Comparison of ENCODE assay signal across 19 cellular contexts in the genomic region with DNA sequence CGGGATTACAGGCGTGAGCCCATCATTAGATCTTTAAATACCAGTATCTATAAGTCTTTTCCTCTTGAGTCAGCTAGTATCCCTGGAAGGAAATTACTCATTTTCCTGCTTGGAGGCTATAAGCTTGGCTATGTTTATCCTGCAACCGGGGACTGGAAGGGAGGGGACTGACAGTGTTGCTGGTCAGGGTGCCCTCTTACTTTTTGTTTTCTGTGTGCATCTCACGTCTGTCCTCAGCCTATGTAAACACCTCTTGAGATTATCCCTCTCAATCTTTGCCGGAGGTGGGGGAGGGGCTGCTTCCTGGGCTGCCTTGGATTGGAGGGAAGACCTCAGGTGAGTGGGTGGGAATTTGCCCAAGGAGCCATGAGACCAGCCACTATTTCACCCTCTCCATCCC. TPM values are rescaled to one million over a fixed set of nuclear protein-coding genes. Genes with fewer than 3 reads are reported as not detected.
DNase-seq lines count a peak whose midpoint lies in the region; ATAC-seq, FAIRE-seq and TF ChIP-seq lines count a peak whose summit lies in the region.
"Had no signal": no experiment of that assay in that cellular context is flagged by ENCODE, and none has a peak within 500 bp of the region (broad histone marks: within the 10 kb centered on the region; RNA-seq: fewer than 3 reads in every experiment).

No MANE protein-coding gene starts in this region.

- H3K4ac ChIP-seq in mesendoderm (ENCODE audit: low read depth, low read length) = no peak overlapping the region

- CTCF ChIA-PET in CD8-positive, alpha-beta memory T cell (lab: Charles Lee) = no interaction called here

- peaks cover 9% of the 10 kb centered on the region for H3K36me3 ChIP-seq in mesendoderm (ENCODE audit: control insufficient read depth, insufficient read depth, low read length)
- peaks cover 46% of the 10 kb centered on the region for H3K36me3 ChIP-seq in CD8-positive, alpha-beta memory T cell (ENCODE audit: insufficient read depth, low read length)

- H2BK120ac ChIP-seq in mesendoderm (ENCODE audit: low read depth, low read length) = no peak overlapping the region

- H3K4me2 ChIP-seq in mesendoderm (ENCODE audit: low read length) = no peak overlapping the region

- no peak overlapping the region for H2BK5ac ChIP-seq in mesendoderm (ENCODE audit: low read length)

- no peak overlapping the region for H3K23ac ChIP-seq in mesendoderm (ENCODE audit: low read length)

- H3K27me3 Mint-ChIP-seq in endothelial cell (ENCODE audit: unreplicated experiment) = peaks cover 5% of the 10 kb centered on the region
- no peaks in the 10 kb centered on the region for H3K27me3 Mint-ChIP-seq in CD8-positive, alpha-beta memory T cell
- H3K27me3 Mint-ChIP-seq: naive B cell; stimulated activated naive CD8-positive, alpha-beta T cell treated with anti-CD3 and anti-CD28 coated beads, Interleukin-15, amount 100 ng/mL, for 72 hours had no signal

- no peak for ATAC-seq in HG03159 (IDR thresholded peaks at IDR 0.05; ENCODE audit: unreplicated experiment)
- ATAC-seq: K562; stimulated activated naive CD8-positive, alpha-beta T cell treated with anti-CD3 and anti-CD28 coated beads, Interleukin-15, amount 100 ng/mL, for 72 hours had no signal

- POLR2A ChIA-PET in CD8-positive, alpha-beta memory T cell (lab: Charles Lee) = no interaction called here

- no peak overlapping the region for H2BK15ac ChIP-seq in mesendoderm (replicated peaks; ENCODE audit: low read depth)

- no peak for FAIRE-seq in frontal cortex (lab: Jason Lieb, UNC)
- FAIRE-seq: K562 had no signal

- H3K4me3 Mint-ChIP-seq in endothelial cell (ENCODE audit: unreplicated experiment) = no peak overlapping the region
- H3K4me3 Mint-ChIP-seq in CD8-positive, alpha-beta memory T cell = no peak overlapping the region
- H3K4me3 Mint-ChIP-seq: naive B cell; stimulated activated naive CD8-positive, alpha-beta T cell treated with anti-CD3 and anti-CD28 coated beads, Interleukin-15, amount 100 ng/mL, for 72 hours had no signal

- no peak for TF ChIP-seq CTCF in endothelial cell (IDR thresholded peaks at IDR 0.05; ENCODE audit: unreplicated experiment)

- H3K4me3 ChIP-seq in mesendoderm (ENCODE audit: low read length) = no peak overlapping the region
- no peak overlapping the region for H3K4me3 ChIP-seq in CD8-positive, alpha-beta memory T cell (ENCODE audit: low read length)
- H3K4me3 ChIP-seq: K562, SJCRH30 had no signal

- H3K79me2 ChIP-seq in mesendoderm (ENCODE audit: control insufficient read depth, insufficient read depth, low read length) = no peaks in the 10 kb centered on the region

- no peak overlapping the region for H3K27ac ChIP-seq in mesendoderm (ENCODE audit: low read depth, low read length)
- no peak overlapping the region for H3K27ac ChIP-seq in CD8-positive, alpha-beta memory T cell (ENCODE audit: low read depth, low read length)
- H3K27ac ChIP-seq: SJCRH30 had no signal

- WGBS in mesendoderm (ENCODE audit: extremely low coverage, insufficient coverage, low lambda C conversion rate) = no CpG with 5 or more reads among the region's 5 CpGs

- H3K9ac ChIP-seq in mesendoderm (ENCODE audit: low read length) = no peak overlapping the region

- peak overlapping the region; percentile 77 for H3K27ac Mint-ChIP-seq in endothelial cell (ENCODE audit: unreplicated experiment)
- H3K27ac Mint-ChIP-seq in CD8-positive, alpha-beta memory T cell = no peak overlapping the region

- peaks cover 2% of the 10 kb centered on the region for H3K79me1 ChIP-seq in mesendoderm (ENCODE audit: low read length)

- peaks cover 37% of the 10 kb centered on the region for H3K4me1 Mint-ChIP-seq in endothelial cell (ENCODE audit: unreplicated experiment)
- peaks cover 4 to 6% (median 6%) of the 10 kb centered on the region in 3 donors for H3K4me1 Mint-ChIP-seq in CD8-positive, alpha-beta memory T cell

- H3K18ac ChIP-seq in mesendoderm (ENCODE audit: low read length) = no peak overlapping the region

- H2AK5ac ChIP-seq in mesendoderm (ENCODE audit: low read length) = no peak overlapping the region

- no peaks in the 10 kb centered on the region for H3K4me1 ChIP-seq in mesendoderm (ENCODE audit: control insufficient read depth, low read depth, low read length)
- no peaks in the 10 kb centered on the region for H3K4me1 ChIP-seq in CD8-positive, alpha-beta memory T cell (ENCODE audit: insufficient read depth, low read length)
- H3K4me1 ChIP-seq: SJCRH30 had no signal

- H4K5ac ChIP-seq in mesendoderm (ENCODE audit: low read length) = no peak overlapping the region

- no peaks in the 10 kb centered on the region for H3K9me3 ChIP-seq in CD8-positive, alpha-beta memory T cell (ENCODE audit: low read length)
- H3K9me3 ChIP-seq: SJCRH30 had no signal

- no peaks in the 10 kb centered on the region for H3K27me3 ChIP-seq in mesendoderm (ENCODE audit: insufficient read depth, low read length, poor library complexity)
- no peaks in the 10 kb centered on the region for H3K27me3 ChIP-seq in CD8-positive, alpha-beta memory T cell (ENCODE audit: insufficient read depth, low read length, poor library complexity, severe bottlenecking)
- H3K27me3 ChIP-seq: SJCRH30 had no signal

- H3K36me3 Mint-ChIP-seq in endothelial cell (ENCODE audit: low read depth, unreplicated experiment) = peaks cover 49% of the 10 kb centered on the region
- H3K36me3 Mint-ChIP-seq in CD8-positive, alpha-beta memory T cell = peaks cover 5 to 94% (median 20%) of the 10 kb centered on the region in 3 donors

- no peak overlapping the region for H4K8ac ChIP-seq in mesendoderm (ENCODE audit: low read depth, low read length)

- no peak overlapping the region for H3K56ac ChIP-seq in mesendoderm (ENCODE audit: low read length)

- peak; percentile 77 for DNase-seq in DMS53 treated with DMSO at 0.1 percent for 48 hours (lab: John Stamatoyannopoulos, UW; ENCODE audit: unreplicated experiment)
- peak; percentile 53 for DNase-seq in M059J (ENCODE audit: low read depth)
- peak; percentile 18 for DNase-seq in endothelial cell (ENCODE audit: low spot score)
- DNase-seq in mesendoderm = peak; percentile 59
- DNase-seq in activated naive CD4-positive, alpha-beta T cell treated with Interleukin-2 at 50 U/mL for 16 hours = no peak
- DNase-seq in frontal cortex (ENCODE audit: low spot score in 2 of 2) = no peak
- DNase-seq in CD8-positive, alpha-beta memory T cell = no peak
- DNase-seq: activated CD4-positive, alpha-beta T cell treated with anti-CD3 and anti-CD28 coated beads for 48 hours; activated effector memory CD4-positive, alpha-beta T cell treated with Interleukin-2 at 50 U/mL for 16 hours; GF-D8; naive B cell; NCI-H446; SJCRH30; stimulated activated CD4-positive, alpha-beta T cell treated with anti-CD3 and anti-CD28 coated beads, Interleukin-2, amount 100 ng/mL, for 24 hours; stimulated activated naive CD8-positive, alpha-beta T cell treated with anti-CD3 and anti-CD28 coated beads, Interleukin-15, amount 100 ng/mL, for 72 hours had no signal

- H3K9me3 Mint-ChIP-seq in endothelial cell (ENCODE audit: unreplicated experiment) = no peaks in the 10 kb centered on the region
- H3K9me3 Mint-ChIP-seq in CD8-positive, alpha-beta memory T cell = no peaks in the 10 kb centered on the region
- H3K9me3 Mint-ChIP-seq: naive B cell; stimulated activated naive CD8-positive, alpha-beta T cell treated with anti-CD3 and anti-CD28 coated beads, Interleukin-15, amount 100 ng/mL, for 72 hours had no signal

RNA-seq across cellular contexts. Expression of gene HTT, which starts 37.0 kb away (rescaled TPM):
- total RNA-seq in M059J (2014; rRNA removed; shearing (Covaris generic)) = 14.2 and 46.2 TPM in 2 replicates
- total RNA-seq in endothelial cell (ENCODE audit: unreplicated experiment) (62.4 TPM), frontal cortex (50.1 TPM)
- 24.0 TPM for polyA plus RNA-seq in mesendoderm (2013, experiment 1 of 2)
- polyA plus RNA-seq in mesendoderm (2013, experiment 2 of 2) = 23.6 TPM
- total RNA-seq in CD8-positive, alpha-beta memory T cell = 10 to 100 TPM; 54.7 to 58.6 TPM
- 5.1 TPM for polyA plus RNA-seq in CD8-positive, alpha-beta memory T cell

RNA-seq across cellular contexts. Expression of gene HTT-AS, which starts 37.1 kb away (rescaled TPM):
- not detected in 2 replicates for total RNA-seq in M059J (2014; rRNA removed; shearing (Covaris generic))
- total RNA-seq in endothelial cell (ENCODE audit: unreplicated experiment) = not detected
- not detected for polyA plus RNA-seq in mesendoderm (2013, experiment 1 of 2)
- not detected for polyA plus RNA-seq in mesendoderm (2013, experiment 2 of 2)
- not detected for total RNA-seq in frontal cortex
- not detected for total RNA-seq in CD8-positive, alpha-beta memory T cell
- not detected for polyA plus RNA-seq in CD8-positive, alpha-beta memory T cell
- total RNA-seq: chondrocyte, K562, SJCRH30 had no signal
- polyA plus RNA-seq: BJ, K562 had no signal

Comparison
In these comparisons a context has a peak if more than half of its experiments do, and no peak if none do; other contexts are left out.
1. DNase-seq: peak in DMS53 treated with DMSO at 0.1 percent for 48 hours (single experiment), M059J (single experiment), endothelial cell (single experiment) and mesendoderm (single experiment); none in activated naive CD4-positive, alpha-beta T cell treated with Interleukin-2 at 50 U/mL for 16 hours (single experiment), frontal cortex (0 of 2) and CD8-positive, alpha-beta memory T cell (0 of 5).